ENCODE assay signal across 6 cellular contexts in genomic region chr16:2250652-2251280, GRCh38. TPM values are rescaled to one million over a fixed set of nuclear protein-coding genes. Genes with fewer than 3 reads are reported as not detected.
DNase-seq lines count a peak whose midpoint lies in the region; ATAC-seq and TF ChIP-seq lines count a peak whose summit lies in the region.

No MANE protein-coding gene starts in this region.

- peak overlapping the region; percentile 61 for H3K27ac ChIP-seq in CD4-positive, alpha-beta memory T cell (ENCODE audit: low read depth, low read length)
- peak overlapping the region; percentile 58 for H3K27ac ChIP-seq in OCI-LY1 (ENCODE audit: low read depth, low read length, poor library complexity, severe bottlenecking)
- peak overlapping the region; percentile 47 for H3K27ac ChIP-seq in cingulate gyrus (ENCODE audit: low read depth, low read length)
- peak overlapping the region; percentile 76 for H3K27ac ChIP-seq in parathyroid adenoma

- ATAC-seq in GM18861 (IDR thresholded peaks at IDR 0.05; ENCODE audit: unreplicated experiment) (no peak), HG02798 (IDR thresholded peaks at IDR 0.05; ENCODE audit: poor library complexity, unreplicated experiment) (no peak)

- DNase-seq in CD4-positive, alpha-beta memory T cell: peak in 3 of 5 donors; percentile 40 to 62 (median 42)

- H3K4me3 ChIP-seq in CD4-positive, alpha-beta memory T cell (ENCODE audit: low read length in 2 of 2): peak overlapping the region in 1 of 2 donors; percentile 66
- H3K4me3 ChIP-seq in OCI-LY1 (ENCODE audit: low read depth, low read length, poor library complexity, severe bottlenecking) (peak overlapping the region; percentile 70), parathyroid adenoma (ENCODE audit: low read depth, low read length) (peak overlapping the region; percentile 75)

- peak overlapping the region; percentile 87 to 93 (median 90) for H3K4me3 Mint-ChIP-seq in CD4-positive, alpha-beta memory T cell

- peaks cover 17 to 32% of the 10 kb centered on the region in 2 donors for H3K36me3 Mint-ChIP-seq in CD4-positive, alpha-beta memory T cell

- no peaks in the 10 kb centered on the region for H3K9me3 ChIP-seq in CD4-positive, alpha-beta memory T cell (ENCODE audit: control insufficient read depth in 1 of 2, low read length in 2 of 2)
- H3K9me3 ChIP-seq in OCI-LY1 (ENCODE audit: low read length) (no peaks in the 10 kb centered on the region), parathyroid adenoma (ENCODE audit: control insufficient read depth, low read length) (no peaks in the 10 kb centered on the region)

- H3K27me3 Mint-ChIP-seq in CD4-positive, alpha-beta memory T cell: no peaks in the 10 kb centered on the region

- peaks cover 1 to 12% (median 5%) of the 10 kb centered on the region in 4 donors for H3K4me1 Mint-ChIP-seq in CD4-positive, alpha-beta memory T cell

- POLR2A ChIA-PET in CD4-positive, alpha-beta memory T cell (lab: Charles Lee; ENCODE audit: partially characterized antibody): interaction anchor here (0.9 to 4.4 kb wide), 17 partner anchors 12 to 287 kb away, joined by 3 to 29 read pairs (median 7); partner anchors contain the start of genes ATP6V0C, CASKIN1, E4F1 and MLST8

- H3K4me2 ChIP-seq in OCI-LY1 (ENCODE audit: low read length) (peak overlapping the region; percentile 82), parathyroid adenoma (ENCODE audit: low read length) (peak overlapping the region; percentile 63)

- CTCF ChIA-PET in CD4-positive, alpha-beta memory T cell (lab: Charles Lee; ENCODE audit: partially characterized antibody): interaction anchor here (0.9 to 3.3 kb wide), 6 partner anchors 9 to 110 kb away, joined by 4 to 42 read pairs (median 4); no protein-coding TSS in a partner anchor

- intact Hi-C loops in CD4-positive, alpha-beta memory T cell (cut with micrococcal nuclease): loop anchor here (1.0 to 2.0 kb wide), 6 partner anchors 18 to 227 kb away; partner anchors contain the start of genes E4F1, PGP, RNPS1 and TRAF7

- H3K79me2 ChIP-seq in OCI-LY1 (ENCODE audit: insufficient read depth, low read length) (peaks cover 9% of the 10 kb centered on the region), parathyroid adenoma (no peaks in the 10 kb centered on the region)

- no peaks in the 10 kb centered on the region for H4K20me1 ChIP-seq in OCI-LY1 (ENCODE audit: insufficient read depth, low read length)

- no peaks in the 10 kb centered on the region for H3K27me3 ChIP-seq in CD4-positive, alpha-beta memory T cell (ENCODE audit: insufficient read depth, low read length)
- no peaks in the 10 kb centered on the region for H3K27me3 ChIP-seq in OCI-LY1 (ENCODE audit: insufficient read depth, low read length)
- no peaks in the 10 kb centered on the region for H3K27me3 ChIP-seq in parathyroid adenoma (ENCODE audit: control insufficient read depth, insufficient read depth, low read length)

- H3K9ac ChIP-seq in OCI-LY1 (ENCODE audit: low read length): peak overlapping the region; percentile 74
- H3K9ac ChIP-seq in parathyroid adenoma: no peak overlapping the region

- TF ChIP-seq CTCF in OCI-LY1 (IDR thresholded peaks at IDR 0.05; ENCODE audit: low read length) (no peak), parathyroid adenoma (IDR thresholded peaks at IDR 0.05) (no peak)

- no peaks in the 10 kb centered on the region for H3K9me2 ChIP-seq in OCI-LY1 (ENCODE audit: low read depth, low read length)

- no peak overlapping the region for H2AFZ ChIP-seq in OCI-LY1 (ENCODE audit: low read length)
- H2AFZ ChIP-seq in parathyroid adenoma: peak overlapping the region; percentile 84

- H3F3A ChIP-seq in OCI-LY1 (ENCODE audit: insufficient read depth, low read length): peaks cover 15% of the 10 kb centered on the region

- H3K36me3 ChIP-seq in CD4-positive, alpha-beta memory T cell (ENCODE audit: insufficient read depth, low read length): peaks cover 24% of the 10 kb centered on the region
- H3K36me3 ChIP-seq in OCI-LY1 (ENCODE audit: insufficient read depth, low read length) (peaks cover 46% of the 10 kb centered on the region), parathyroid adenoma (ENCODE audit: control insufficient read depth, insufficient read depth, low read length) (no peaks in the 10 kb centered on the region)

- peak overlapping the region; percentile 88 to 96 (median 90) for H3K27ac Mint-ChIP-seq in CD4-positive, alpha-beta memory T cell

- peaks cover 0 to 4% (median 0%) of the 10 kb centered on the region in 8 donors for H3K9me3 Mint-ChIP-seq in CD4-positive, alpha-beta memory T cell

- H3K4me1 ChIP-seq in CD4-positive, alpha-beta memory T cell (ENCODE audit: insufficient read depth, low read length): peaks cover 10% of the 10 kb centered on the region
- H3K4me1 ChIP-seq in OCI-LY1 (ENCODE audit: insufficient read depth, low read length, severe bottlenecking): peaks cover 29% of the 10 kb centered on the region
- peaks cover 5% of the 10 kb centered on the region for H3K4me1 ChIP-seq in parathyroid adenoma

RNA-seq across cellular contexts. Expression of gene ECI1, which starts 0.6 kb away (rescaled TPM):
- total RNA-seq in CD4-positive, alpha-beta memory T cell: 10 to 100 TPM; 33.0 to 36.6 TPM
- polyA plus RNA-seq in CD4-positive, alpha-beta memory T cell: 10 to 100 TPM; 45.4 to 51.1 TPM

RNA-seq across cellular contexts. Expression of gene DNASE1L2, which starts 14.5 kb away (rescaled TPM):
- 1 to 10 TPM; 3.9 to 4.8 TPM for total RNA-seq in CD4-positive, alpha-beta memory T cell
- polyA plus RNA-seq in CD4-positive, alpha-beta memory T cell: not detected

RNA-seq across cellular contexts. Expression of gene RNPS1, which starts 17.2 kb away (rescaled TPM):
- total RNA-seq in CD4-positive, alpha-beta memory T cell: 100 to 1,000 TPM; 151 to 152 TPM
- polyA plus RNA-seq in CD4-positive, alpha-beta memory T cell: 100 to 1,000 TPM; 265 to 267 TPM

RNA-seq across cellular contexts. Expression of gene E4F1, which starts 27.4 kb away (rescaled TPM):
- 10 to 100 TPM; 46.5 to 49.7 TPM for total RNA-seq in CD4-positive, alpha-beta memory T cell
- polyA plus RNA-seq in CD4-positive, alpha-beta memory T cell: 10 to 100 TPM in 1 of 2 donors, 1 to 10 TPM in 1; 6.7 to 20.9 TPM

RNA-seq across cellular contexts. Expression of gene PGP, which starts 36.1 kb away (rescaled TPM):
- total RNA-seq in CD4-positive, alpha-beta memory T cell: 10 to 100 TPM; 26.5 to 27.3 TPM
- 10 to 100 TPM in 1 of 2 donors, 1 to 10 TPM in 1; 7.8 to 12.8 TPM for polyA plus RNA-seq in CD4-positive, alpha-beta memory T cell
